ENCODE assay signal across 13 cellular contexts in genomic region chr6:157219201-157220200, GRCh38.
DNase-seq lines count a peak whose midpoint lies in the region; ATAC-seq and TF ChIP-seq lines count a peak whose summit lies in the region.
"Had no signal": no experiment of that assay in that cellular context is flagged by ENCODE, and none has a peak within 500 bp of the region (broad histone marks: within the 10 kb centered on the region; RNA-seq: fewer than 3 reads in every experiment).

No MANE protein-coding gene starts in this region.

- H3K9ac ChIP-seq in Karpas-422 (ENCODE audit: low read length), result peak overlapping the region; percentile 90

- H3K36me3 Mint-ChIP-seq in chondrocyte (ENCODE audit: low read depth), result no peaks in the 10 kb centered on the region
- H3K36me3 Mint-ChIP-seq: memory B cell had no signal

- H3K4me3 ChIP-seq in Karpas-422 (ENCODE audit: low read length), result no peak overlapping the region
- H3K4me3 ChIP-seq: sigmoid colon, SK-N-MC had no signal

- TF ChIP-seq CTCF in chondrocyte (IDR thresholded peaks at IDR 0.05), result peak; percentile 49

- peak; percentile 61 for DNase-seq in Daoy (ENCODE audit: low read depth)
- DNase-seq in Karpas-422, result peak; percentile 81
- no peak for DNase-seq in chondrocyte (ENCODE audit: low spot score)
- peak; percentile 69 for DNase-seq in mesenteric fat pad (ENCODE audit: low spot score)
- DNase-seq in RPMI8226, result no peak
- DNase-seq in NCI-H226, result no peak
- DNase-seq: activated CD4-positive, alpha-beta T cell treated with anti-CD3 and anti-CD28 coated beads, Interleukin-2, amount 50 U/mL, for 1 hour; amniotic stem cell; sigmoid colon had no signal

- peaks cover 6% of the 10 kb centered on the region for H3K79me2 ChIP-seq in Karpas-422 (ENCODE audit: low read length)

- ATAC-seq in GM18520 (IDR thresholded peaks at IDR 0.05; ENCODE audit: unreplicated experiment) (no peak), GM18511 (IDR thresholded peaks at IDR 0.05; ENCODE audit: unreplicated experiment) (no peak)

- H3K27me3 Mint-ChIP-seq in chondrocyte (ENCODE audit: low read depth), result no peaks in the 10 kb centered on the region
- H3K27me3 Mint-ChIP-seq: memory B cell had no signal

- no peak overlapping the region for H2AFZ ChIP-seq in Karpas-422 (ENCODE audit: low read length)

- H3K4me3 Mint-ChIP-seq in chondrocyte (ENCODE audit: unreplicated experiment), result peak overlapping the region; percentile 47

- no peaks in the 10 kb centered on the region for H3K27me3 ChIP-seq in Karpas-422 (ENCODE audit: low read length)
- H3K27me3 ChIP-seq: sigmoid colon had no signal

- H3K4me2 ChIP-seq in Karpas-422 (ENCODE audit: low read depth, low read length, poor library complexity, severe bottlenecking), result peak overlapping the region; percentile 98

- H3K4me1 ChIP-seq in Karpas-422 (ENCODE audit: low read length), result peaks cover 73% of the 10 kb centered on the region

- H3K27ac Mint-ChIP-seq in chondrocyte (ENCODE audit: unreplicated experiment), result peak overlapping the region; percentile 96
- H3K27ac Mint-ChIP-seq: memory B cell had no signal

- H3K9me2 ChIP-seq in Karpas-422 (replicated peaks; ENCODE audit: insufficient read depth, low read length), result no peaks in the 10 kb centered on the region

- H3K36me3 ChIP-seq in Karpas-422 (ENCODE audit: insufficient read depth, low read length), result no peaks in the 10 kb centered on the region
- H3K36me3 ChIP-seq: sigmoid colon had no signal

- no peaks in the 10 kb centered on the region for H3K9me3 ChIP-seq in Karpas-422 (ENCODE audit: low read length)
- H3K9me3 ChIP-seq: sigmoid colon had no signal

- peaks cover 37% of the 10 kb centered on the region for H3K4me1 Mint-ChIP-seq in chondrocyte (ENCODE audit: low read depth)

- no peaks in the 10 kb centered on the region for H3K9me3 Mint-ChIP-seq in chondrocyte (ENCODE audit: low read depth)
- H3K9me3 Mint-ChIP-seq: memory B cell had no signal

- peak overlapping the region; percentile 100 for H3K27ac ChIP-seq in Karpas-422 (ENCODE audit: low read length)
- H3K27ac ChIP-seq: sigmoid colon, SK-N-MC had no signal

- H4K20me1 ChIP-seq in Karpas-422 (ENCODE audit: insufficient read depth, low read depth, low read length), result no peaks in the 10 kb centered on the region

Comparison
In these comparisons a context has a peak if more than half of its experiments do, and no peak if none do; other contexts are left out.
1. DNase-seq: peak in Daoy (single experiment), Karpas-422 (single experiment) and mesenteric fat pad (single experiment); none in chondrocyte (single experiment), RPMI8226 (single experiment) and NCI-H226 (single experiment).